Comparison of ENCODE assay signal across 18 cellular contexts in the genomic region with DNA sequence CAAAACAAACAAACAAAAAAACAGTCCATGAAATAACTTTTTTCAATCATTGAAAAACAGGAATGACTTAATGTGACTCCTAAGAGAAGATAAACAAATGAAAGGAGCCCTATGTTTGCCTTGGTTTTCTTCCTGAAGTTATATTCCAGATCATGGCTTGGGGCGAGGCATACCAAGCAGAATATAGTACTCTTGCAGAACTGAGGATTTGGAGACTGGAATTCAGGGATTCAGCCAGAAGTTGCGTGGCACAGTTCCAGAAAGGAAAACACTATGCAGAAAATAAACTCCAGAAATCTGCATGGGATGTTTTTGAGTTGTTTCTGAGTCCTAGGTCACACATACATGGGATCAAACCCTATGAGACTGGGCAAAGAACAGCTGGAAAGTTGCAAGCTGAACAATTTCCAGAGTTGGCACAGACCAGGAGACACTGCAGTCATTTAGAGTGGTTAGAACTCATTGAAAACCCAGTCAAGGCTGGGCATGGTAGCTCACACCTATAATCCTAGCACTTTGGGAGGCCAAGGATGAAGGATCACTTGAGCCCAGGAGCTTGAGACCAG. TPM values are rescaled to one million over a fixed set of nuclear protein-coding genes. Genes with fewer than 3 reads are reported as not detected.
DNase-seq lines count a peak whose midpoint lies in the region; ATAC-seq and TF ChIP-seq lines count a peak whose summit lies in the region.
"Had no signal": no experiment of that assay in that cellular context is flagged by ENCODE, and none has a peak within 500 bp of the region (broad histone marks: within the 10 kb centered on the region; RNA-seq: fewer than 3 reads in every experiment).

No MANE protein-coding gene starts in this region.

- peak overlapping the region; percentile 68 for H3K27ac Mint-ChIP-seq in osteocyte (ENCODE audit: unreplicated experiment)
- H3K27ac Mint-ChIP-seq: activated T-cell treated with anti-CD3 and anti-CD28 coated beads, Interleukin-2, amount 50 U/mL, for 24 hours; IgD-negative memory B cell; naive B cell had no signal

- H3K4me1 Mint-ChIP-seq in osteocyte (ENCODE audit: unreplicated experiment): peaks cover 7% of the 10 kb centered on the region
- H3K4me1 Mint-ChIP-seq: IgD-negative memory B cell, naive B cell had no signal

- H4K20me1 ChIP-seq in PC-3 (ENCODE audit: low read length): no peaks in the 10 kb centered on the region

- ATAC-seq in PC-3: peak; percentile 66

- TF ChIP-seq CTCF in PC-3 (conservative IDR thresholded peaks at IDR 0.05; ENCODE audit: low read depth, low read length) (no peak), osteocyte (IDR thresholded peaks at IDR 0.05) (no peak)

- no peaks in the 10 kb centered on the region for H3K79me2 ChIP-seq in PC-3 (ENCODE audit: low read length)

- peaks cover 20% of the 10 kb centered on the region for H3K9me3 ChIP-seq in PC-3 (ENCODE audit: low read length)

- POLR2A ChIA-PET in PC-3 (lab: Charles Lee; ENCODE audit: unreplicated experiment): no interaction called here

- BruUV-seq in PC-3 (replicated peaks; lab: Mats Ljungman, UMichigan): no TSS peak

- no peaks in the 10 kb centered on the region; the same call in 1 of the 2 replicates for H3K36me3 ChIP-seq in PC-3 (ENCODE audit: low read depth, low read length)
- H3K36me3 ChIP-seq: right atrium auricular region had no signal

- DNase-seq in AG08395 (ENCODE audit: low spot score): peak; percentile 55
- peak; percentile 27 for DNase-seq in PC-3
- DNase-seq in epithelial cell of prostate (ENCODE audit: low read depth, low spot score): no peak
- peak; percentile 56 for DNase-seq in osteocyte (ENCODE audit: extremely low spot score, unreplicated experiment)
- DNase-seq in occipital lobe (lab: John Stamatoyannopoulos, UW): no peak
- no peak for DNase-seq in NCI-H1417 treated with DMSO at 0.1 percent for 48 hours (lab: John Stamatoyannopoulos, UW)
- no peak for DNase-seq in activated effector memory CD4-positive, alpha-beta T cell treated with Interleukin-2 at 50 U/mL for 16 hours
- DNase-seq in GOT3 (lab: John Stamatoyannopoulos, UW): no peak
- DNase-seq: activated CD4-positive, alpha-beta T cell treated with anti-CD3 and anti-CD28 coated beads for 4 hours; activated T-cell treated with anti-CD3 and anti-CD28 coated beads, Interleukin-2, amount 50 U/mL, for 24 hours; Calu3; glutamatergic neuron; naive B cell; NCI-H1105 treated with DMSO at 0.1 percent for 48 hours; NCI-H446 treated with DMSO at 0.1 percent for 48 hours; stimulated activated CD4-positive, alpha-beta T cell treated with anti-CD3 and anti-CD28 coated beads, Interleukin-4, amount 100 ng/mL, for 24 hours had no signal

- H3K27me3 ChIP-seq in PC-3 (ENCODE audit: low read length): no peaks in the 10 kb centered on the region
- H3K27me3 ChIP-seq: right atrium auricular region had no signal

- no peaks in the 10 kb centered on the region for H3K4me1 ChIP-seq in PC-3 (ENCODE audit: insufficient read depth, low read length)
- H3K4me1 ChIP-seq: right atrium auricular region had no signal

- no peaks in the 10 kb centered on the region for H3K9me2 ChIP-seq in PC-3 (replicated peaks; ENCODE audit: low read length)

- CTCF ChIA-PET in PC-3 (lab: Charles Lee): no interaction called here

- H2AFZ ChIP-seq in PC-3 (ENCODE audit: low read length): no peak overlapping the region

- no peak overlapping the region for H3K4me2 ChIP-seq in PC-3 (ENCODE audit: low read length)

- H3F3A ChIP-seq in PC-3 (ENCODE audit: low read length, unreplicated experiment): no peaks in the 10 kb centered on the region

- H3K9ac ChIP-seq in PC-3 (ENCODE audit: low read length): no peak overlapping the region

- peaks cover 4% of the 10 kb centered on the region for H3K27me3 Mint-ChIP-seq in osteocyte (ENCODE audit: unreplicated experiment)
- H3K27me3 Mint-ChIP-seq: activated T-cell treated with anti-CD3 and anti-CD28 coated beads, Interleukin-2, amount 50 U/mL, for 24 hours had no signal

- peaks cover 21% of the 10 kb centered on the region for H3K9me3 Mint-ChIP-seq in osteocyte (ENCODE audit: unreplicated experiment)

- H3K4me3 ChIP-seq in PC-3 (ENCODE audit: low read length): no peak overlapping the region
- H3K4me3 ChIP-seq: right atrium auricular region had no signal

- peaks cover 2% of the 10 kb centered on the region for H3K36me3 Mint-ChIP-seq in osteocyte (ENCODE audit: unreplicated experiment)

- intact Hi-C loops in PC-3 (cut with micrococcal nuclease): no loop called here

- H3K27ac ChIP-seq in PC-3 (ENCODE audit: low read length) (no peak overlapping the region), epithelial cell of prostate (peak overlapping the region; percentile 73)
- H3K27ac ChIP-seq: right atrium auricular region had no signal

- H3K4me3 Mint-ChIP-seq in osteocyte (ENCODE audit: unreplicated experiment): no peak overlapping the region
- H3K4me3 Mint-ChIP-seq: activated T-cell treated with anti-CD3 and anti-CD28 coated beads, Interleukin-2, amount 50 U/mL, for 24 hours; naive B cell had no signal

RNA-seq across cellular contexts. Expression of gene IFFO2, which starts 42.9 kb away (rescaled TPM):
- 30.7 and 55.2 TPM in 2 replicates for total RNA-seq in PC-3 (2014; rRNA removed)
- 6.8 and 8.0 TPM in 2 replicates for total RNA-seq in osteocyte
- 5.8 TPM for total RNA-seq in occipital lobe

Comparison
In these comparisons a context has a peak if more than half of its experiments do, and no peak if none do; other contexts are left out.
1. DNase-seq: peak in AG08395 (single experiment), PC-3 (single experiment) and osteocyte (single experiment); none in epithelial cell of prostate (single experiment), occipital lobe (single experiment), NCI-H1417 treated with DMSO at 0.1 percent for 48 hours (single experiment), activated effector memory CD4-positive, alpha-beta T cell treated with Interleukin-2 at 50 U/mL for 16 hours (single experiment) and GOT3 (single experiment).